1 cellular context compared by ENCODE assay signal in genomic region chr11:57324886-57325734, GRCh38.
TF ChIP-seq lines count a peak whose summit lies in the region.

TNKS1BP1 (minus strand) TSS chr11:57324952; CDS start chr11:57321885, 3,067 bp downstream.

TF ChIP-seq in IMR-90, 13 proteins besides CTCF, POLR2A, EP300 and RAD21 (continued from another document):
- TF ChIP-seq ELK1 (IDR thresholded peaks at IDR 0.05; ENCODE audit: borderline replicate concordance, low read depth, low read length) = no peak
TF ChIP-seq in IMR-90: peak in this region for 4.
